ENCODE assay signal across 8 cellular contexts in the genomic region with DNA sequence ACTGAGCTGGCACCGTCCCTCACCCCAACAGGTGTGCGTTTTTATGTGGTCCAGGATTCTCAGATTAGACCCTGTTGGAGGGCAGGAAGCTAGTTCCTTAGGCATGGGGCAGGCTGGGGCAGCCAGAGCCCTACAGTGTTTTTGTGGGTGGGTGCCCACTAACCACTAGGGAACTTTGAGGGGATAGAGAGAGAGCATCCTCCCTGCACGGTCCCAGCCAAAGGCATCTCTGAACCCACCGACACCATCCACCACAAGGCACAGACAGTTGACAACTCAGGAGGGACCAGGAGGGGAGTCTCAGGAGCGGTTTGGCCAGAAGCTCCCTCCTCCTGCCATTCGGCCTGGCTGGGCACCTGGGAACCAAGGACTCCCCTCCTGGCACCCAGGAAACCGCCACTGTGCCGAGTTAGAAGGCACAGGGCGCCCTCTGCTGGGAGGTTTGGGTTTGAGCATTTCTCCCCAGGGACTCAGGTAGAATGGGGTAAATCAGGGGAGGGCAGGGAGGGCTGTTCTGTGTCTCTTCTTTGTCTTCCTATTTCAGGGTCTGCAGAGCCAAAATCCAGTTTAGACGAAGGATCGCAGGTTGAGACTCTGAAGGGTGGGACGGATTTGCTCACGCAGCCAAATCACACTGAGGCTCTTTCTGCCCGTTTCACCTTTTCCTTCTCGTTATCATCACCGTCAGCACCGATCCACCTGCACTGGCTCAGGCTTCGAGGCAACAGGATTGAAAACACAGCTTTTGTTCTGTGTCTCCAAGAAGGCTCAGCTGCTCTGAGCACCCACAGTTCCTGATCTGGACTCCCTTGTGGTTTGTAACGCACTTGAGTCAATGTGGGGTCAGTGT.
A peak's percentile ranks its signal among the peaks of the same experiment; 100 is the strongest.
DNase-seq lines count a peak whose midpoint lies in the region; ATAC-seq and TF ChIP-seq lines count a peak whose summit lies in the region.

No MANE protein-coding gene starts in this region.

- no peak for ATAC-seq in CD4-positive, alpha-beta T cell (ENCODE audit: poor library complexity)
- ATAC-seq in SK-N-SH treated with all-trans-retinoic acid at 6 μM for 48 hours (peak; percentile 90), HG03469 (IDR thresholded peaks at IDR 0.05; ENCODE audit: unreplicated experiment) (no peak)
- ATAC-seq in activated naive CD8-positive, alpha-beta T cell treated with anti-CD3 and anti-CD28 coated beads, Interleukin-2, amount 10 ng/mL, durations not matched to agents 7 days and 5 days (ENCODE audit: low read depth) = peak; percentile 60

- TF ChIP-seq CTCF in CD4-positive, alpha-beta T cell (IDR thresholded peaks at IDR 0.05) = peak; percentile 65
- peak; percentile 92 for TF ChIP-seq CTCF in HFFc6 (IDR thresholded peaks at IDR 0.05)
- TF ChIP-seq CTCF in hepatocyte (IDR thresholded peaks at IDR 0.05; ENCODE audit: poor library complexity) = peak; percentile 82

- peaks cover under 1% of the 10 kb centered on the region for H3K27me3 ChIP-seq in CD4-positive, alpha-beta T cell (ENCODE audit: control insufficient read depth, insufficient read depth, low read length)
- no peaks in the 10 kb centered on the region for H3K27me3 ChIP-seq in hepatocyte

- no peaks in the 10 kb centered on the region for H3K9me3 ChIP-seq in CD4-positive, alpha-beta T cell (ENCODE audit: control insufficient read depth, low read length)
- no peaks in the 10 kb centered on the region for H3K9me3 ChIP-seq in hepatocyte (ENCODE audit: low read depth)

- H2AFZ ChIP-seq in hepatocyte = no peak overlapping the region

- peak; percentile 29 to 60 (median 40) for DNase-seq in CD4-positive, alpha-beta T cell
- peak; percentile 20 for DNase-seq in HFFc6
- peak; percentile 75 for DNase-seq in activated naive CD8-positive, alpha-beta T cell treated with anti-CD3 and anti-CD28 coated beads, Interleukin-2, amount 10 ng/mL, durations not matched to agents 7 days and 5 days
- DNase-seq in hepatocyte (ENCODE audit: low spot score) = peak; percentile 79
- peak; percentile 64 for DNase-seq in stimulated activated CD4-positive, alpha-beta T cell treated with anti-CD3 and anti-CD28 coated beads, Interleukin-4, amount 100 ng/mL, for 1 hour
- no peak for DNase-seq in middle frontal gyrus (ENCODE audit: extremely low spot score, low spot score)

- no peak overlapping the region for H3K27ac ChIP-seq in CD4-positive, alpha-beta T cell (ENCODE audit: low read depth, low read length)
- no peak overlapping the region for H3K27ac ChIP-seq in hepatocyte

- H3K4me2 ChIP-seq in hepatocyte = no peak overlapping the region

- H3K4me1 ChIP-seq in hepatocyte (ENCODE audit: insufficient read depth) = no peaks in the 10 kb centered on the region

- no peaks in the 10 kb centered on the region for H3K9me3 Mint-ChIP-seq in CD4-positive, alpha-beta T cell
- peaks cover 6% of the 10 kb centered on the region for H3K9me3 Mint-ChIP-seq in HFFc6
- peaks cover 3% of the 10 kb centered on the region for H3K9me3 Mint-ChIP-seq in activated naive CD8-positive, alpha-beta T cell treated with anti-CD3 and anti-CD28 coated beads, Interleukin-2, amount 10 ng/mL, durations not matched to agents 7 days and 5 days

- H3K4me3 ChIP-seq in hepatocyte = no peak overlapping the region

- WGBS in hepatocyte (ENCODE audit: low lambda C conversion rate, missing lambda C conversion rate) = 67% methylated on average over 19 of the region's 19 CpGs

- POLR2A ChIA-PET in CD4-positive, alpha-beta T cell (lab: Charles Lee) = no interaction called here
- POLR2A ChIA-PET in activated naive CD8-positive, alpha-beta T cell treated with anti-CD3 and anti-CD28 coated beads, Interleukin-2, amount 10 ng/mL, durations not matched to agents 7 days and 5 days (lab: Charles Lee) = no interaction called here

- no peak overlapping the region for H3K4me3 Mint-ChIP-seq in CD4-positive, alpha-beta T cell
- H3K4me3 Mint-ChIP-seq in HFFc6 = no peak overlapping the region
- H3K4me3 Mint-ChIP-seq in activated naive CD8-positive, alpha-beta T cell treated with anti-CD3 and anti-CD28 coated beads, Interleukin-2, amount 10 ng/mL, durations not matched to agents 7 days and 5 days = no peak overlapping the region

- CTCF ChIA-PET in CD4-positive, alpha-beta T cell (lab: Charles Lee) = no interaction called here

- H3K36me3 ChIP-seq in hepatocyte (replicated peaks; ENCODE audit: insufficient read depth, low read depth) = no peaks in the 10 kb centered on the region

- no peaks in the 10 kb centered on the region for H3K36me3 Mint-ChIP-seq in CD4-positive, alpha-beta T cell (ENCODE audit: low read depth)
- peaks cover 5% of the 10 kb centered on the region; the same call in 1 of the 2 replicates for H3K36me3 Mint-ChIP-seq in HFFc6 (ENCODE audit: low read depth)
- no peaks in the 10 kb centered on the region for H3K36me3 Mint-ChIP-seq in activated naive CD8-positive, alpha-beta T cell treated with anti-CD3 and anti-CD28 coated beads, Interleukin-2, amount 10 ng/mL, durations not matched to agents 7 days and 5 days

- H4K20me1 ChIP-seq in hepatocyte (ENCODE audit: insufficient read depth, poor library complexity, severe bottlenecking) = no peaks in the 10 kb centered on the region

- intact Hi-C loops in CD4-positive, alpha-beta T cell (cut with DNase I, micrococcal nuclease) = loop anchor here (2.0 to 10.0 kb wide), 3 partner anchors 72 to 202 kb away; no protein-coding TSS in a partner anchor

- no peak overlapping the region for H3K27ac Mint-ChIP-seq in CD4-positive, alpha-beta T cell
- H3K27ac Mint-ChIP-seq in HFFc6 = no peak overlapping the region
- no peak overlapping the region for H3K27ac Mint-ChIP-seq in activated naive CD8-positive, alpha-beta T cell treated with anti-CD3 and anti-CD28 coated beads, Interleukin-2, amount 10 ng/mL, durations not matched to agents 7 days and 5 days

- H3K9me2 ChIP-seq in hepatocyte (replicated peaks; ENCODE audit: insufficient read depth) = no peaks in the 10 kb centered on the region

- no peaks in the 10 kb centered on the region for H3K4me1 Mint-ChIP-seq in CD4-positive, alpha-beta T cell (ENCODE audit: low read depth)
- peaks cover 27% of the 10 kb centered on the region for H3K4me1 Mint-ChIP-seq in HFFc6 (ENCODE audit: low read depth)
- peaks cover 2% of the 10 kb centered on the region for H3K4me1 Mint-ChIP-seq in activated naive CD8-positive, alpha-beta T cell treated with anti-CD3 and anti-CD28 coated beads, Interleukin-2, amount 10 ng/mL, durations not matched to agents 7 days and 5 days

- no peaks in the 10 kb centered on the region for H3K79me2 ChIP-seq in hepatocyte

- peaks cover 7% of the 10 kb centered on the region for H3K27me3 Mint-ChIP-seq in CD4-positive, alpha-beta T cell
- H3K27me3 Mint-ChIP-seq in HFFc6 (ENCODE audit: insufficient read depth) = peaks cover 34% of the 10 kb centered on the region
- H3K27me3 Mint-ChIP-seq in activated naive CD8-positive, alpha-beta T cell treated with anti-CD3 and anti-CD28 coated beads, Interleukin-2, amount 10 ng/mL, durations not matched to agents 7 days and 5 days = peaks cover 9% of the 10 kb centered on the region

TF ChIP-seq in SK-N-SH treated with all-trans-retinoic acid at 6 μM for 48 hours, 23 proteins besides CTCF, POLR2A, EP300 and RAD21 (continues in another document):
- TF ChIP-seq GLIS3 (CRISPR knock-in tag; IDR thresholded peaks at IDR 0.05) = no peak
- TF ChIP-seq, protein P1, sequence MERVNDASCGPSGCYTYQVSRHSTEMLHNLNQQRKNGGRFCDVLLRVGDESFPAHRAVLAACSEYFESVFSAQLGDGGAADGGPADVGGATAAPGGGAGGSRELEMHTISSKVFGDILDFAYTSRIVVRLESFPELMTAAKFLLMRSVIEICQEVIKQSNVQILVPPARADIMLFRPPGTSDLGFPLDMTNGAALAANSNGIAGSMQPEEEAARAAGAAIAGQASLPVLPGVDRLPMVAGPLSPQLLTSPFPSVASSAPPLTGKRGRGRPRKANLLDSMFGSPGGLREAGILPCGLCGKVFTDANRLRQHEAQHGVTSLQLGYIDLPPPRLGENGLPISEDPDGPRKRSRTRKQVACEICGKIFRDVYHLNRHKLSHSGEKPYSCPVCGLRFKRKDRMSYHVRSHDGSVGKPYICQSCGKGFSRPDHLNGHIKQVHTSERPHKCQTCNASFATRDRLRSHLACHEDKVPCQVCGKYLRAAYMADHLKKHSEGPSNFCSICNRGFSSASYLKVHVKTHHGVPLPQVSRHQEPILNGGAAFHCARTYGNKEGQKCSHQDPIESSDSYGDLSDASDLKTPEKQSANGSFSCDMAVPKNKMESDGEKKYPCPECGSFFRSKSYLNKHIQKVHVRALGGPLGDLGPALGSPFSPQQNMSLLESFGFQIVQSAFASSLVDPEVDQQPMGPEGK (CRISPR knock-in tag; IDR thresholded peaks at IDR 0.05; ENCODE audit: borderline replicate concordance) = no peak
- no peak for TF ChIP-seq BACH2 (CRISPR knock-in tag; IDR thresholded peaks at IDR 0.05; ENCODE audit: borderline replicate concordance)
- no peak for TF ChIP-seq ZNF565 (CRISPR knock-in tag; conservative IDR thresholded peaks at IDR 0.05; ENCODE audit: low read depth)
- TF ChIP-seq, protein P2, sequence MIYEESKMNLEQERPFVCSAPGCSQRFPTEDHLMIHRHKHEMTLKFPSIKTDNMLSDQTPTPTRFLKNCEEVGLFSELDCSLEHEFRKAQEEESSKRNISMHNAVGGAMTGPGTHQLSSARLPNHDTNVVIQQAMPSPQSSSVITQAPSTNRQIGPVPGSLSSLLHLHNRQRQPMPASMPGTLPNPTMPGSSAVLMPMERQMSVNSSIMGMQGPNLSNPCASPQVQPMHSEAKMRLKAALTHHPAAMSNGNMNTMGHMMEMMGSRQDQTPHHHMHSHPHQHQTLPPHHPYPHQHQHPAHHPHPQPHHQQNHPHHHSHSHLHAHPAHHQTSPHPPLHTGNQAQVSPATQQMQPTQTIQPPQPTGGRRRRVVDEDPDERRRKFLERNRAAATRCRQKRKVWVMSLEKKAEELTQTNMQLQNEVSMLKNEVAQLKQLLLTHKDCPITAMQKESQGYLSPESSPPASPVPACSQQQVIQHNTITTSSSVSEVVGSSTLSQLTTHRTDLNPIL (CRISPR knock-in tag; IDR thresholded peaks at IDR 0.05; ENCODE audit: low read depth) = no peak
- TF ChIP-seq CSDC2 (CRISPR knock-in tag; IDR thresholded peaks at IDR 0.05) = no peak
- TF ChIP-seq RARB (CRISPR knock-in tag; IDR thresholded peaks at IDR 0.05) = no peak
- TF ChIP-seq ZNF70 (CRISPR knock-in tag; IDR thresholded peaks at IDR 0.05) = no peak
- no peak for TF ChIP-seq ISL1 (CRISPR knock-in tag; IDR thresholded peaks at IDR 0.05)
- TF ChIP-seq ZFP3 (CRISPR knock-in tag; IDR thresholded peaks at IDR 0.05) = no peak
- no peak for TF ChIP-seq SNAI2 (CRISPR knock-in tag; IDR thresholded peaks at IDR 0.05)
- no peak for TF ChIP-seq TCF4 (CRISPR knock-in tag; IDR thresholded peaks at IDR 0.05; ENCODE audit: borderline replicate concordance)
- TF ChIP-seq ZC3H10 (CRISPR knock-in tag; IDR thresholded peaks at IDR 0.05) = no peak
- TF ChIP-seq OSR1 (CRISPR knock-in tag; IDR thresholded peaks at IDR 0.05) = no peak
- no peak for TF ChIP-seq PPARA (CRISPR knock-in tag; IDR thresholded peaks at IDR 0.05; ENCODE audit: borderline replicate concordance)
- TF ChIP-seq TOX (CRISPR knock-in tag; IDR thresholded peaks at IDR 0.05; ENCODE audit: borderline replicate concordance) = no peak
- no peak for TF ChIP-seq ARNTL (CRISPR knock-in tag; IDR thresholded peaks at IDR 0.05; ENCODE audit: borderline replicate concordance, low read depth)

Comparison
In these comparisons a context has a peak if more than half of its experiments do, and no peak if none do; other contexts are left out.
1. ATAC-seq: peak in SK-N-SH treated with all-trans-retinoic acid at 6 μM for 48 hours (single experiment) and activated naive CD8-positive, alpha-beta T cell treated with anti-CD3 and anti-CD28 coated beads, Interleukin-2, amount 10 ng/mL, durations not matched to agents 7 days and 5 days (single experiment); none in CD4-positive, alpha-beta T cell (single experiment) and HG03469 (single experiment).
2. Peak in every context shown above with its lines, with median percentiles within 50 percentile points of each other: CTCF ChIP-seq.